2 cellular contexts compared by ENCODE assay signal in genomic region chr6:100220543-100220942, GRCh38.
TF ChIP-seq lines count a peak whose summit lies in the region.

No MANE protein-coding gene starts in this region.

TF ChIP-seq in HCT116, 20 proteins besides CTCF, POLR2A, EP300 and RAD21 (continued from another document):
- TF ChIP-seq YY1 (IDR thresholded peaks at IDR 0.05; ENCODE audit: extremely low read depth, insufficient replicate concordance, low read depth, low read length) (no peak), SRF (IDR thresholded peaks at IDR 0.05; ENCODE audit: low read depth) (no peak), POLR2AphosphoS5 (IDR thresholded peaks at IDR 0.05; ENCODE audit: low read depth, low read length) (no peak), REST (IDR thresholded peaks at IDR 0.05; ENCODE audit: low read depth) (no peak), TCF7L2 (IDR thresholded peaks at IDR 0.05; ENCODE audit: borderline replicate concordance, extremely low read depth, insufficient read depth, insufficient read length) (no peak), ATF3 (IDR thresholded peaks at IDR 0.05) (no peak), EGR1 (IDR thresholded peaks at IDR 0.05; ENCODE audit: low read depth) (no peak), CBX3 (IDR thresholded peaks at IDR 0.05; ENCODE audit: low read depth) (no peak), CEBPB (IDR thresholded peaks at IDR 0.05; ENCODE audit: low read depth) (no peak)

TF ChIP-seq in WTC11, 78 proteins besides CTCF, POLR2A, EP300 and RAD21 (continued from another document):
- TF ChIP-seq ZMAT4 (CRISPR knock-in tag; IDR thresholded peaks at IDR 0.05) (no peak), MLX (CRISPR knock-in tag; IDR thresholded peaks at IDR 0.05) (no peak), ZNF232 (CRISPR knock-in tag; IDR thresholded peaks at IDR 0.05) (no peak), PRRX2 (CRISPR knock-in tag; IDR thresholded peaks at IDR 0.05) (no peak), RELA (CRISPR knock-in tag; IDR thresholded peaks at IDR 0.05; ENCODE audit: borderline replicate concordance) (no peak), GTF2I (CRISPR knock-in tag; conservative IDR thresholded peaks at IDR 0.05) (no peak), MYBL2 (CRISPR knock-in tag; IDR thresholded peaks at IDR 0.05) (no peak), ZNF532 (CRISPR knock-in tag; IDR thresholded peaks at IDR 0.05; ENCODE audit: borderline replicate concordance) (no peak), CDX4 (CRISPR knock-in tag; IDR thresholded peaks at IDR 0.05; ENCODE audit: borderline replicate concordance) (no peak)
